In genomic region chr21:15732290-15732995, GRCh38 we compare ENCODE assay signal across 8 cellular contexts. TPM values are rescaled to one million over a fixed set of nuclear protein-coding genes. Genes with fewer than 3 reads are reported as not detected.
DNase-seq lines count a peak whose midpoint lies in the region; ATAC-seq and TF ChIP-seq lines count a peak whose summit lies in the region.

No MANE protein-coding gene starts in this region.

- H3K36me3 Mint-ChIP-seq in activated CD4-positive, alpha-beta T cell treated with anti-CD3 and anti-CD28 coated beads for 36 hours (ENCODE audit: low read depth) = peaks cover 4% of the 10 kb centered on the region
- peaks cover 13% of the 10 kb centered on the region for H3K36me3 Mint-ChIP-seq in activated naive CD8-positive, alpha-beta T cell treated with anti-CD3 and anti-CD28 coated beads for 36 hours
- peaks cover 21% of the 10 kb centered on the region for H3K36me3 Mint-ChIP-seq in type B pancreatic cell

- TF ChIP-seq CTCF in LNCaP clone FGC (IDR thresholded peaks at IDR 0.05; ENCODE audit: control insufficient read depth, extremely low read depth, insufficient read depth) (no peak), type B pancreatic cell (conservative IDR thresholded peaks at IDR 0.05) (no peak)

- POLR2A ChIA-PET in activated CD4-positive, alpha-beta T cell treated with anti-CD3 and anti-CD28 coated beads for 36 hours (lab: Charles Lee) = no interaction called here

- peak overlapping the region; percentile 90 for H3K4me3 Mint-ChIP-seq in activated CD4-positive, alpha-beta T cell treated with anti-CD3 and anti-CD28 coated beads for 36 hours
- H3K4me3 Mint-ChIP-seq in activated naive CD8-positive, alpha-beta T cell treated with anti-CD3 and anti-CD28 coated beads for 36 hours = peak overlapping the region; percentile 91
- H3K4me3 Mint-ChIP-seq in type B pancreatic cell = peak overlapping the region; percentile 97

- CTCF ChIA-PET in activated CD4-positive, alpha-beta T cell treated with anti-CD3 and anti-CD28 coated beads for 36 hours (lab: Charles Lee) = interaction anchor here (0.9 to 1.0 kb wide), 3 partner anchors 10 to 43 kb away, joined by 3 to 6 read pairs (median 3); no protein-coding TSS in a partner anchor

- H3K27me3 Mint-ChIP-seq in activated CD4-positive, alpha-beta T cell treated with anti-CD3 and anti-CD28 coated beads for 36 hours = peaks cover 2% of the 10 kb centered on the region
- peaks cover 3% of the 10 kb centered on the region for H3K27me3 Mint-ChIP-seq in activated naive CD8-positive, alpha-beta T cell treated with anti-CD3 and anti-CD28 coated beads for 36 hours
- no peaks in the 10 kb centered on the region for H3K27me3 Mint-ChIP-seq in type B pancreatic cell

- no peaks in the 10 kb centered on the region for H3K9me3 Mint-ChIP-seq in activated CD4-positive, alpha-beta T cell treated with anti-CD3 and anti-CD28 coated beads for 36 hours (ENCODE audit: low read depth)
- peaks cover 2% of the 10 kb centered on the region for H3K9me3 Mint-ChIP-seq in activated naive CD8-positive, alpha-beta T cell treated with anti-CD3 and anti-CD28 coated beads for 36 hours
- H3K9me3 Mint-ChIP-seq in type B pancreatic cell = peaks cover 7% of the 10 kb centered on the region

- ATAC-seq in activated CD4-positive, alpha-beta T cell treated with anti-CD3 and anti-CD28 coated beads for 36 hours = peak; percentile 40

- peak; percentile 25 for DNase-seq in activated CD4-positive, alpha-beta T cell treated with anti-CD3 and anti-CD28 coated beads for 36 hours
- no peak for DNase-seq in activated CD4-positive, alpha-beta T cell treated with anti-CD3 and anti-CD28 coated beads for 1 hour
- DNase-seq in HCEC 1CT = peak; percentile 63
- DNase-seq in LNCaP clone FGC (ENCODE audit: low read depth) = no peak
- DNase-seq in activated naive CD8-positive, alpha-beta T cell treated with anti-CD3 and anti-CD28 coated beads for 36 hours = no peak
- DNase-seq in kidney glomerular epithelial cell (lab: John Stamatoyannopoulos, UW) = peak; percentile 61
- no peak for DNase-seq in type B pancreatic cell (ENCODE audit: extremely low spot score, unreplicated experiment)
- DNase-seq in cerebellar cortex (ENCODE audit: low spot score) = no peak

- peaks cover 49% of the 10 kb centered on the region for H3K4me1 Mint-ChIP-seq in activated CD4-positive, alpha-beta T cell treated with anti-CD3 and anti-CD28 coated beads for 36 hours
- peaks cover 39% of the 10 kb centered on the region for H3K4me1 Mint-ChIP-seq in activated naive CD8-positive, alpha-beta T cell treated with anti-CD3 and anti-CD28 coated beads for 36 hours
- H3K4me1 Mint-ChIP-seq in type B pancreatic cell (ENCODE audit: unreplicated experiment) = peaks cover 31% of the 10 kb centered on the region

- H3K4me3 ChIP-seq in LNCaP clone FGC (ENCODE audit: low read depth, low read length) = peak overlapping the region; percentile 65

- H3K27ac Mint-ChIP-seq in activated CD4-positive, alpha-beta T cell treated with anti-CD3 and anti-CD28 coated beads for 36 hours = peak overlapping the region; percentile 74
- peak overlapping the region; percentile 74 for H3K27ac Mint-ChIP-seq in activated naive CD8-positive, alpha-beta T cell treated with anti-CD3 and anti-CD28 coated beads for 36 hours
- peak overlapping the region; percentile 97 for H3K27ac Mint-ChIP-seq in type B pancreatic cell

- intact Hi-C loops in activated CD4-positive, alpha-beta T cell treated with anti-CD3 and anti-CD28 coated beads for 36 hours (cut with DNase I, micrococcal nuclease) = loop anchor here (2.0 to 10.0 kb wide), 8 partner anchors 65 to 1880 kb away; partner anchors contain the start of genes BTG3 (in 1 of the 2), HSPA13 (in 1 of the 2), NRIP1 (in 1 of the 2) and SAMSN1 (in 1 of the 2)

RNA-seq across cellular contexts. Expression of gene USP25, which starts 2.7 kb away (rescaled TPM):
- 10 to 100 TPM; 31.8 to 35.8 TPM for total RNA-seq in activated CD4-positive, alpha-beta T cell treated with anti-CD3 and anti-CD28 coated beads for 36 hours
- 10 to 100 TPM; 34.9 to 36.4 TPM for total RNA-seq in activated naive CD8-positive, alpha-beta T cell treated with anti-CD3 and anti-CD28 coated beads for 36 hours
- total RNA-seq in type B pancreatic cell (ENCODE audit: low replicate concordance) = 49.9 and 52.0 TPM in 2 replicates

Comparison
In these comparisons a context has a peak if more than half of its experiments do, and no peak if none do; other contexts are left out.
1. DNase-seq: peak in activated CD4-positive, alpha-beta T cell treated with anti-CD3 and anti-CD28 coated beads for 36 hours (single experiment), HCEC 1CT (single experiment) and kidney glomerular epithelial cell (single experiment); none in activated CD4-positive, alpha-beta T cell treated with anti-CD3 and anti-CD28 coated beads for 1 hour (single experiment), LNCaP clone FGC (single experiment), activated naive CD8-positive, alpha-beta T cell treated with anti-CD3 and anti-CD28 coated beads for 36 hours (single experiment), type B pancreatic cell (single experiment) and cerebellar cortex (single experiment).
2. Peak in every context shown above with its lines, with median percentiles within 50 percentile points of each other: H3K27ac Mint-ChIP-seq and H3K4me3 Mint-ChIP-seq.